2 cellular contexts compared by ENCODE assay signal in the genomic region with DNA sequence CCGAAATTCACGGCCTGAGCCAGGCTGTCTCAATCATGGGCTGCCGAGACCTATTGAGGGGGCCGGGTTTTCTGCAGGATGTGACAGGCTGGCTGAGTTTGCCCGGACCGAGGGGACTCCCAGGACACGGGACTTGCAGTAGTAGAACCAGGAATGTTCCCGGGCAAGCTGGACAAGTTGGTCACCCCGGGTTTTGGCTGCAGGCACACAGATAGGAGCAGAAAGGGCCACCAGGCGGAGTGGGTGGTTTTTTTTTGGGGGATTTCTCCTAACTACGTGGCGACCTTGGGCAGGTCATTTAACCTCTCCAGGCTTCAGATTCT.
TF ChIP-seq lines count a peak whose summit lies in the region.

No MANE protein-coding gene starts in this region.

TF ChIP-seq in IMR-90, 13 proteins besides CTCF, POLR2A, EP300 and RAD21:
- TF ChIP-seq RFX5 (IDR thresholded peaks at IDR 0.05; ENCODE audit: low read depth, low read length) (no peak), NFE2L2 (IDR thresholded peaks at IDR 0.05; ENCODE audit: low read depth, low read length) (no peak), SMC3 (IDR thresholded peaks at IDR 0.05; ENCODE audit: low read depth, low read length) (no peak), FOS (IDR thresholded peaks at IDR 0.05; ENCODE audit: low read depth, low read length) (no peak), MXI1 (IDR thresholded peaks at IDR 0.05; ENCODE audit: borderline replicate concordance, low read depth, low read length) (no peak), MAZ (IDR thresholded peaks at IDR 0.05; ENCODE audit: borderline replicate concordance, low read depth, low read length) (no peak), MAFK (IDR thresholded peaks at IDR 0.05; ENCODE audit: low read depth, low read length) (no peak)
- TF ChIP-seq, protein P1, sequence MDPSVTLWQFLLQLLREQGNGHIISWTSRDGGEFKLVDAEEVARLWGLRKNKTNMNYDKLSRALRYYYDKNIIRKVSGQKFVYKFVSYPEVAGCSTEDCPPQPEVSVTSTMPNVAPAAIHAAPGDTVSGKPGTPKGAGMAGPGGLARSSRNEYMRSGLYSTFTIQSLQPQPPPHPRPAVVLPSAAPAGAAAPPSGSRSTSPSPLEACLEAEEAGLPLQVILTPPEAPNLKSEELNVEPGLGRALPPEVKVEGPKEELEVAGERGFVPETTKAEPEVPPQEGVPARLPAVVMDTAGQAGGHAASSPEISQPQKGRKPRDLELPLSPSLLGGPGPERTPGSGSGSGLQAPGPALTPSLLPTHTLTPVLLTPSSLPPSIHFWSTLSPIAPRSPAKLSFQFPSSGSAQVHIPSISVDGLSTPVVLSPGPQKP (IDR thresholded peaks at IDR 0.05; ENCODE audit: borderline replicate concordance, low read depth, low read length), result no peak
- TF ChIP-seq, protein P2, sequence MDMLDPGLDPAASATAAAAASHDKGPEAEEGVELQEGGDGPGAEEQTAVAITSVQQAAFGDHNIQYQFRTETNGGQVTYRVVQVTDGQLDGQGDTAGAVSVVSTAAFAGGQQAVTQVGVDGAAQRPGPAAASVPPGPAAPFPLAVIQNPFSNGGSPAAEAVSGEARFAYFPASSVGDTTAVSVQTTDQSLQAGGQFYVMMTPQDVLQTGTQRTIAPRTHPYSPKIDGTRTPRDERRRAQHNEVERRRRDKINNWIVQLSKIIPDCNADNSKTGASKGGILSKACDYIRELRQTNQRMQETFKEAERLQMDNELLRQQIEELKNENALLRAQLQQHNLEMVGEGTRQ (IDR thresholded peaks at IDR 0.05; ENCODE audit: low read depth, low read length), result no peak

TF ChIP-seq in HEK293T, 16 proteins besides CTCF, POLR2A, EP300 and RAD21:
- no peak for TF ChIP-seq FOXM1 (IDR thresholded peaks at IDR 0.05; ENCODE audit: borderline replicate concordance)
- TF ChIP-seq ARNT (IDR thresholded peaks at IDR 0.05), result no peak
- TF ChIP-seq FOXK2 (IDR thresholded peaks at IDR 0.05), result no peak
- no peak for TF ChIP-seq HDGF (IDR thresholded peaks at IDR 0.05; ENCODE audit: borderline replicate concordance)
- TF ChIP-seq BHLHE40 (IDR thresholded peaks at IDR 0.05; ENCODE audit: borderline replicate concordance), result no peak
